Comparison of ENCODE assay signal across 8 cellular contexts in the genomic region with DNA sequence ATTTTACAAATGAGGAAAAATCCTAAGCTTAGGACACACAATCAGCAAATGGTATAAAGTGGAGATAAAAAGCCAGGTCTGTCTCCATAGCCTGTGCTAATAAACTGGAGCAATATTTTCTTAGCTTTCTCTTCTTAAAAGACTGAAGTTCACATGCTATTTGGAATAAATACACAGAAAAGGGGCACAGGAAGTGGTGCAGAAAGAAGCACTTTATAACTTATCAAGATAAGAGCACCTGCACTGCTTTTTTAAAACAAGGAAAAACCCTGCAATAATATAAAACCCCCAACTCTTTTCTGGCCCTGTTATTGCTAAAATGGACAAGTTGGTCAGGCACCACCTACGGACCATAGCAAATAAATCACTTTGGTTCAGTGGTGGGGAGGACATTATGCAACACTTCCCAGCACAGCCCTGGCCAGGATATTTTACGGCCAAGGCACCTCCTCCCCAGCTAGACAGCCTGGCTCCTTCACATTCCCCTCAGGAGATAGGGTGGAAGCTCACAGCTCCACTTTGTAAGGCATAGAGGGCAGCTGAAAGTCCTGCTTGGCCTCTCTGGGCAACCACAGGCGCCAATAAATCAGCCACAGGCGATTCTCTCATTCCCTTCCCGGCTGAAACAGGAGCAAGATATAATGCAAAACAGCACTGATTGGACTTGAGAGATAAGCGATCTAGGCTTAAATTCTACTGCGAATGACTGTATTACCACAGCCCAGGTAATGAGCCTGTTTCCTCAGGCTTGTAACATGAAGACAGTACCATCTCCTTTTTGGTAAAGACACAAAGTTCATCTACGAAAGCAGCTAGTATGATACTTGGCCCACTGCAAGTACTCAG. TPM values are rescaled to one million over a fixed set of nuclear protein-coding genes. Genes with fewer than 3 reads are reported as not detected.
DNase-seq lines count a peak whose midpoint lies in the region; ATAC-seq and TF ChIP-seq lines count a peak whose summit lies in the region.

No MANE protein-coding gene starts in this region.

- H3K4me1 Mint-ChIP-seq in CD14-positive monocyte: peaks cover 37% of the 10 kb centered on the region
- H3K4me1 Mint-ChIP-seq in HFFc6 (ENCODE audit: low read depth): peaks cover 45% of the 10 kb centered on the region
- H3K4me1 Mint-ChIP-seq in osteocyte (ENCODE audit: unreplicated experiment): peaks cover 43% of the 10 kb centered on the region

- H3K27ac Mint-ChIP-seq in CD14-positive monocyte (peak overlapping the region in 2 of 7 donors; percentile 55 to 56), HFFc6 (peak overlapping the region; percentile 97), osteocyte (ENCODE audit: unreplicated experiment) (peak overlapping the region; percentile 95)

- ATAC-seq in HG03045 (IDR thresholded peaks at IDR 0.05; ENCODE audit: unreplicated experiment) (no peak), GM19328 (IDR thresholded peaks at IDR 0.05; ENCODE audit: unreplicated experiment) (no peak)

- H3K9me3 Mint-ChIP-seq in CD14-positive monocyte (no peaks in the 10 kb centered on the region), HFFc6 (no peaks in the 10 kb centered on the region), osteocyte (ENCODE audit: unreplicated experiment) (no peaks in the 10 kb centered on the region)

- DNase-seq in CD14-positive monocyte (ENCODE audit: low spot score) (no peak), HFFc6 (peak; percentile 86), UCSD-AML1 (lab: John Stamatoyannopoulos, UW; ENCODE audit: unreplicated experiment) (peak; percentile 25), fibroblast of peridontal ligament (ENCODE audit: extremely low read depth) (peak; percentile 63), osteocyte (ENCODE audit: extremely low spot score, unreplicated experiment) (no peak), cerebellar nuclear complex (lab: John Stamatoyannopoulos, UW) (no peak)

- H3K27me3 Mint-ChIP-seq in CD14-positive monocyte (ENCODE audit: low read depth in 3 of 3) (no peaks in the 10 kb centered on the region), HFFc6 (ENCODE audit: insufficient read depth) (0 out of 2 replicates have a peak, but pooled peaks cover 3% of the 10 kb centered on the region), osteocyte (ENCODE audit: unreplicated experiment) (no peaks in the 10 kb centered on the region)

- intact Hi-C loops in CD14-positive monocyte (cut with micrococcal nuclease): loop anchor here in 1 of 2 donors (10.0 kb wide), 1 partner anchor 153 kb away; no protein-coding TSS in a partner anchor

- H3K4me3 Mint-ChIP-seq in CD14-positive monocyte (peak overlapping the region; percentile 7 to 13), HFFc6 (peak overlapping the region; percentile 95), osteocyte (ENCODE audit: unreplicated experiment) (peak overlapping the region; percentile 41)

- TF ChIP-seq CTCF in CD14-positive monocyte (IDR thresholded peaks at IDR 0.05) (no peak), HFFc6 (IDR thresholded peaks at IDR 0.05) (peak; percentile 27; the same call in 1 of the 2 replicates), osteocyte (IDR thresholded peaks at IDR 0.05) (no peak)

- peaks cover 0 to 12% of the 10 kb centered on the region in 2 donors for H3K36me3 Mint-ChIP-seq in CD14-positive monocyte
- H3K36me3 Mint-ChIP-seq in HFFc6 (ENCODE audit: low read depth): peaks cover 10% of the 10 kb centered on the region
- H3K36me3 Mint-ChIP-seq in osteocyte (ENCODE audit: unreplicated experiment): no peaks in the 10 kb centered on the region

RNA-seq across cellular contexts. Expression of a gene that starts 2.1 kb away (rescaled TPM):
- polyA plus RNA-seq in CD14-positive monocyte: 1 to 10 TPM; 3.2 to 3.9 TPM
- total RNA-seq in HFFc6 (2021; fragmentation: NEBNext Ultra II Directional; extraction: Animal tissue kit (Norgen Biotek cat#: 25700)): 1 to 10 TPM; 5.7 to 8.2 (median 7.1) TPM
- 9.4 and 10.9 TPM in 2 replicates for total RNA-seq in osteocyte

RNA-seq across cellular contexts. Expression of a gene that starts 3.0 kb away (rescaled TPM):
- polyA plus RNA-seq in CD14-positive monocyte: 10 to 100 TPM; 27.7 to 33.4 TPM
- 10 to 100 TPM; 22.3 to 29.3 (median 25.5) TPM for total RNA-seq in HFFc6 (2021; fragmentation: NEBNext Ultra II Directional; extraction: Animal tissue kit (Norgen Biotek cat#: 25700))
- 62.9 and 67.0 TPM in 2 replicates for total RNA-seq in osteocyte

RNA-seq across cellular contexts. Expression of a gene that starts 36.2 kb away (rescaled TPM):
- not detected for polyA plus RNA-seq in CD14-positive monocyte
- 1 to 10 TPM in 4 of 6 experiments, under 1 TPM in 2; 0.94 to 1.3 (median 1.2) TPM for total RNA-seq in HFFc6 (2021; fragmentation: NEBNext Ultra II Directional; extraction: Animal tissue kit (Norgen Biotek cat#: 25700))
- total RNA-seq in osteocyte: 3.4 and 3.6 TPM in 2 replicates

RNA-seq across cellular contexts. Expression of a gene that starts 39.0 kb away (rescaled TPM):
- under 1 TPM in 1 of 2 donors, not detected in 1; 0.17 TPM for polyA plus RNA-seq in CD14-positive monocyte
- 1 to 10 TPM; 5.6 to 9.6 (median 9.2) TPM for total RNA-seq in HFFc6 (2021; fragmentation: NEBNext Ultra II Directional; extraction: Animal tissue kit (Norgen Biotek cat#: 25700))
- 2.1 and 2.8 TPM in 2 replicates for total RNA-seq in osteocyte

RNA-seq across cellular contexts. Expression of a gene that starts 48.2 kb away (rescaled TPM):
- under 1 TPM in 1 of 2 donors, not detected in 1; 0.38 TPM for polyA plus RNA-seq in CD14-positive monocyte
- under 1 TPM; 0.20 to 0.81 (median 0.27) TPM for total RNA-seq in HFFc6 (2021; fragmentation: NEBNext Ultra II Directional; extraction: Animal tissue kit (Norgen Biotek cat#: 25700))
- total RNA-seq in osteocyte: 1.3 and 2.1 TPM in 2 replicates

Comparison
In these comparisons a context has a peak if more than half of its experiments do, and no peak if none do; other contexts are left out.
1. DNase-seq: peak in HFFc6 (single experiment), UCSD-AML1 (single experiment) and fibroblast of peridontal ligament (single experiment); none in CD14-positive monocyte (single experiment), osteocyte (single experiment) and cerebellar nuclear complex (0 of 2).
2. H3K4me3 Mint-ChIP-seq: peak in every context shown above with its lines; median percentile 95 in HFFc6; 41 in osteocyte; 10 in CD14-positive monocyte.